In the genomic region with DNA sequence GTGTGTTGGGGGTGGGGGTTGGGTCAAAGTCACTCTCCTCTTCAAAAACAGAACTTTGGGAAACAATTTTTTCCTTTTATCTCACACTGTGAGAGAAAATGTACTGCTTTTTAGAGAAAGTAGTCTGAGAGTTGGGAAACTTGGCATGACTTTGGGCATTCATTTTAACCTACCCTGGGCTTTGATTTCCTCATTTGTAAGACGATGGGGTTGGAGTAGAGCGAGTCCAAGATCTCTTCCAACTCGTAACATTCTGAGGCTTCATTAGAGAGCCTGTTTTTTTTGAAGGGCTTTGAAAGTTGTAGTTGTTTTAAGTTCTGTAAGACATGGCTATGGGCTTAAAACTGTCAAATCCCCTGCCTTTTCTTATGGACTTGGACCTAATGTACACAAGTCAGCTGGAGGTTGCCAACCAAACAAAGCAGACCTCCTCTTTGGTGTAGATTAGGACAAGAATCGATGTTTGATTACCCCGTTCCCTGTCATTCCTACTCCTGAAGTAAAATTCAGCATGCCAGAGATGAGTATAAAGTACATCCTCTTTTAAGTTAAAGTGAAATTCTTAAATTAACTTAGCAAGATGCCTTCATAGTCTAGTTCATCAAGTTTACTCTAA, we compare ENCODE assay signal across 17 cellular contexts. TPM values are rescaled to one million over a fixed set of nuclear protein-coding genes. Genes with fewer than 3 reads are reported as not detected.
DNase-seq lines count a peak whose midpoint lies in the region; ATAC-seq, FAIRE-seq and TF ChIP-seq lines count a peak whose summit lies in the region.
"Had no signal": no experiment of that assay in that cellular context is flagged by ENCODE, and none has a peak within 500 bp of the region (broad histone marks: within the 10 kb centered on the region; RNA-seq: fewer than 3 reads in every experiment).

No MANE protein-coding gene starts in this region.

- H3K36me3 ChIP-seq in HUES64 (ENCODE audit: insufficient read depth, low read length) (no peaks in the 10 kb centered on the region), GM12878 (ENCODE audit: control insufficient read depth in 2 of 2, insufficient read depth in 2 of 2, low read length in 1 of 2) (no peaks in the 10 kb centered on the region), liver (ENCODE audit: control insufficient read depth in 4 of 4, insufficient read depth in 3 of 4, low read depth in 1 of 4, low read length in 3 of 4) (no peaks in the 10 kb centered on the region), subcutaneous abdominal adipose tissue (ENCODE audit: control insufficient read depth in 5 of 5, insufficient read depth in 5 of 5, low read length in 5 of 5) (no peaks in the 10 kb centered on the region), gastroesophageal sphincter (no peaks in the 10 kb centered on the region)
- H3K36me3 ChIP-seq: heart right ventricle, prostate gland had no signal

- no peak overlapping the region for H3K27ac ChIP-seq in HUES64 (ENCODE audit: low read depth, low read length)
- no peak overlapping the region for H3K27ac ChIP-seq in GM12878 (ENCODE audit: control insufficient read depth, insufficient read depth)
- peak overlapping the region; percentile 10 to 53 for H3K27ac ChIP-seq in liver (ENCODE audit: low read depth in 1 of 2, low read length in 2 of 2)
- H3K27ac ChIP-seq in subcutaneous abdominal adipose tissue (ENCODE audit: low read depth, low read length), result peak overlapping the region; percentile 48
- peak overlapping the region in 1 of 4 donors; percentile 0 for H3K27ac ChIP-seq in gastroesophageal sphincter
- H3K27ac ChIP-seq: prostate gland had no signal

- no peak for DNase-seq in GM12878 (ENCODE audit: low read depth, low spot score)
- DNase-seq in NCI-H128 (lab: John Stamatoyannopoulos, UW; ENCODE audit: unreplicated experiment), result no peak
- DNase-seq: dermis blood vessel endothelial cell; heart right ventricle; kidney glomerular epithelial cell; MM.1S; NCI-H526 treated with DMSO at 0.1 percent for 48 hours; stimulated activated CD4-positive, alpha-beta T cell treated with anti-CD3 and anti-CD28 coated beads, Interleukin-15, amount 100 ng/mL, for 24 hours; SW 1271 had no signal

- H3K4me3 ChIP-seq in HUES64 (ENCODE audit: low read length), result peak overlapping the region; percentile 7; the same call in 1 of the 2 replicates
- H3K4me3 ChIP-seq in GM12878, result no peak overlapping the region
- H3K4me3 ChIP-seq in liver (ENCODE audit: low read depth in 1 of 3, low read length in 3 of 3), result no peak overlapping the region
- no peak overlapping the region for H3K4me3 ChIP-seq in subcutaneous abdominal adipose tissue (ENCODE audit: low read depth in 1 of 5, low read length in 5 of 5)
- no peak overlapping the region for H3K4me3 ChIP-seq in gastroesophageal sphincter
- H3K4me3 ChIP-seq: heart right ventricle, prostate gland had no signal

- H3K4me2 ChIP-seq in GM12878 (ENCODE audit: control insufficient read depth, insufficient read depth), result peak overlapping the region; percentile 38; the same call in 1 of the 2 replicates

- TF ChIP-seq POLR2A in GM12878 (IDR thresholded peaks at IDR 0.05; ENCODE audit: low read depth, low read length) (no peak), gastroesophageal sphincter (IDR thresholded peaks at IDR 0.05) (no peak)

- intact Hi-C loops in GM12878 (cut with micrococcal nuclease; ENCODE audit: unreplicated experiment), result no loop called here

- no peak for TF ChIP-seq CTCF in GM12878 (IDR thresholded peaks at IDR 0.05 in 2 of 3, conservative IDR thresholded peaks at IDR 0.05 in 1 of 3; ENCODE audit: control insufficient read depth in 2 of 3, extremely low read depth in 1 of 3, insufficient read depth in 1 of 3, low read depth in 3 of 3, low read length in 3 of 3)
- TF ChIP-seq CTCF in liver (IDR thresholded peaks at IDR 0.05; ENCODE audit: low read depth, low read length, missing input control), result no peak
- TF ChIP-seq CTCF in gastroesophageal sphincter (IDR thresholded peaks at IDR 0.05), result no peak

- H3K9ac ChIP-seq in HUES64 (ENCODE audit: low read depth, low read length) (no peak overlapping the region), GM12878 (ENCODE audit: control insufficient read depth, insufficient read depth, low read length) (no peak overlapping the region), liver (ENCODE audit: low read depth in 1 of 2, low read length in 2 of 2) (peak overlapping the region in 1 of 2 donors; percentile 61), subcutaneous abdominal adipose tissue (ENCODE audit: low read length in 5 of 5) (peak overlapping the region in 3 of 5 donors; percentile 15 to 64 (median 32))

- no peaks in the 10 kb centered on the region for H4K20me1 ChIP-seq in GM12878 (ENCODE audit: control insufficient read depth, insufficient read depth)

- CTCF ChIA-PET in GM12878 (lab: Yijun Ruan, JAX), result no interaction called here

- no peak for TF ChIP-seq RAD21 in GM12878 (IDR thresholded peaks at IDR 0.05; ENCODE audit: insufficient read depth, low read depth, low read length)
- no peak for TF ChIP-seq RAD21 in liver (IDR thresholded peaks at IDR 0.05)

- WGBS in HUES64, result 34% methylated on average over 5 of the region's 5 CpGs
- WGBS in GM12878 (ENCODE audit: insufficient coverage, insufficient replicate concordance, low lambda C conversion rate, missing lambda C conversion rate), result 50% methylated on average over 5 of the region's 5 CpGs
- WGBS in liver, result 39% methylated on average over 5 of the region's 5 CpGs
- 55 to 62% methylated on average over 5 of the region's 5 CpGs for WGBS in gastroesophageal sphincter (ENCODE audit: low coverage in 1 of 2), 2 donors

- no peak overlapping the region; the same call in none of the 2 replicates for H2AFZ ChIP-seq in GM12878 (ENCODE audit: control insufficient read depth, low read depth, low read length)

- no peak; the same call in 2 of the 3 replicates for ATAC-seq in GM12878
- no peak for ATAC-seq in gastroesophageal sphincter
- no peak for ATAC-seq in GM21786 (IDR thresholded peaks at IDR 0.05; ENCODE audit: unreplicated experiment)
- ATAC-seq: esophagus mucosa had no signal

- H3K9me3 ChIP-seq in HUES64 (ENCODE audit: insufficient read depth, low read depth, low read length) (no peaks in the 10 kb centered on the region), GM12878 (replicated peaks; ENCODE audit: control insufficient read depth, insufficient read depth, low read length) (no peaks in the 10 kb centered on the region), liver (ENCODE audit: control insufficient read depth in 4 of 4, low read length in 3 of 4) (no peaks in the 10 kb centered on the region), subcutaneous abdominal adipose tissue (ENCODE audit: control insufficient read depth in 5 of 5, low read length in 5 of 5) (no peaks in the 10 kb centered on the region), gastroesophageal sphincter (no peaks in the 10 kb centered on the region)
- H3K9me3 ChIP-seq: heart right ventricle, prostate gland had no signal

- H3K27me3 ChIP-seq in HUES64 (ENCODE audit: insufficient read depth, low read length) (no peaks in the 10 kb centered on the region), GM12878 (replicated peaks in 1 of 2; ENCODE audit: control insufficient read depth in 2 of 2, insufficient read depth in 2 of 2, low read length in 1 of 2) (no peaks in the 10 kb centered on the region), liver (ENCODE audit: control insufficient read depth in 4 of 4, insufficient read depth in 4 of 4, low read length in 3 of 4) (no peaks in the 10 kb centered on the region), subcutaneous abdominal adipose tissue (ENCODE audit: control insufficient read depth in 5 of 5, insufficient read depth in 4 of 5, low read length in 5 of 5) (no peaks in the 10 kb centered on the region), gastroesophageal sphincter (no peaks in the 10 kb centered on the region)
- H3K27me3 ChIP-seq: heart right ventricle had no signal

- RAD21 ChIA-PET in GM12878 (lab: Charles Lee; ENCODE audit: unreplicated experiment), result no interaction called here

- TF ChIP-seq EP300 in GM12878 (IDR thresholded peaks at IDR 0.05; ENCODE audit: borderline replicate concordance in 1 of 2, control insufficient read depth in 1 of 2, low read depth in 2 of 2, low read length in 2 of 2) (no peak), gastroesophageal sphincter (IDR thresholded peaks at IDR 0.05) (no peak)

- FAIRE-seq in GM12878 (lab: Jason Lieb, UNC), result no peak
- FAIRE-seq: HTR-8/SVneo had no signal

- SMC1A ChIA-PET in GM12878 (lab: Charles Lee; ENCODE audit: uncharacterized antibody, unreplicated experiment), result no interaction called here

- POLR2A ChIA-PET in GM12878 (lab: Charles Lee), result no interaction called here

- BruUV-seq in GM12878 (replicated peaks; lab: Mats Ljungman, UMichigan), result no TSS peak

- peaks cover 18% of the 10 kb centered on the region for H3K79me2 ChIP-seq in GM12878 (ENCODE audit: control insufficient read depth, insufficient read depth, low read length)

- in situ Hi-C loops in GM12878 (cut with MboI), result loop anchor here (25.0 kb wide), 1 partner anchor 614 kb away; no protein-coding TSS in a partner anchor

- peaks cover 55% of the 10 kb centered on the region for H3K4me1 ChIP-seq in HUES64 (ENCODE audit: insufficient read depth, low read length)
- no peaks in the 10 kb centered on the region for H3K4me1 ChIP-seq in GM12878 (ENCODE audit: control insufficient read depth, insufficient read depth, low read length)
- peaks cover 2 to 23% (median 12%) of the 10 kb centered on the region in 4 donors for H3K4me1 ChIP-seq in liver (ENCODE audit: control insufficient read depth in 4 of 4, insufficient read depth in 4 of 4, low read length in 3 of 4)
- peaks cover 0 to 29% (median 22%) of the 10 kb centered on the region in 5 donors for H3K4me1 ChIP-seq in subcutaneous abdominal adipose tissue (ENCODE audit: control insufficient read depth in 5 of 5, insufficient read depth in 5 of 5, low read length in 5 of 5)
- H3K4me1 ChIP-seq in gastroesophageal sphincter, result peaks cover 2 to 62% (median 5%) of the 10 kb centered on the region in 3 donors
- H3K4me1 ChIP-seq: prostate gland had no signal

RNA-seq across cellular contexts. Expression of gene PHLPP1, which starts 8.4 kb away (rescaled TPM):
- 18.5 TPM for polyA plus RNA-seq in HUES64 (2013, experiment 1 of 2)
- 18.0 TPM for polyA plus RNA-seq in HUES64 (2013, experiment 2 of 2)
- 15.6 and 19.1 TPM in 2 replicates for total RNA-seq in GM12878 (2013; cell fraction: nucleolus; rRNA removed)
- total RNA-seq in GM12878 (2014; rRNA removed), result 3.5 and 3.9 TPM in 2 replicates
- 3.0 and 3.4 TPM in 2 replicates for total RNA-seq in GM12878 (2014; rRNA removed; fragmentation: Illumina TruSeq; extraction: Trizol)
- 4.8 and 7.0 TPM in 2 replicates for total RNA-seq in GM12878 (2021)
- polyA plus RNA-seq in GM12878 (2011; ENCODE audit: low read depth), result 2.5 TPM
- polyA plus RNA-seq in GM12878 (2011; rRNA removed), result 0.35 and 0.58 TPM in 2 replicates
- polyA plus RNA-seq in GM12878 (2011; cell fraction: cytosol; rRNA removed), result 0.38 and 0.66 TPM in 2 replicates
- polyA plus RNA-seq in GM12878 (2011; cell fraction: nucleus; rRNA removed), result 0.54 and 0.55 TPM in 2 replicates
- polyA plus RNA-seq in GM12878 (2012), result 4.0 and 4.2 TPM in 2 replicates
- 4.7 and 6.2 TPM in 2 replicates for polyA plus RNA-seq in GM12878 (2014; fragmentation: Illumina TruSeq; extraction: Trizol)
- polyA plus RNA-seq in GM12878 (2014; fragmentation: Nextera tagmentation; extraction: Ambion mirVana), result under 1 TPM; 0.42 to 0.53 TPM
- polyA plus RNA-seq in GM12878 (2014; rRNA removed), result 1.9 and 3.0 TPM in 2 replicates
- polyA plus RNA-seq in GM12878 (2016; fragmentation: Nextera tagmentation; extraction: Ambion mirVana), result under 1 TPM; 0.42 to 0.82 TPM
- polyA minus RNA-seq in GM12878 (2011; rRNA and poly(A)+ RNA removed), result 1.9 and 2.9 TPM in 2 replicates
- polyA minus RNA-seq in GM12878 (2011; cell fraction: cytosol; rRNA and poly(A)+ RNA removed), result 0.52 and 3.1 TPM in 2 replicates
- 1.8 and 2.5 TPM in 2 replicates for polyA minus RNA-seq in GM12878 (2011; cell fraction: nucleus; rRNA and poly(A)+ RNA removed)
- 10 to 100 TPM; 10.5 to 14.5 TPM for total RNA-seq in liver
- polyA plus RNA-seq in liver, result 1 to 10 TPM; 4.2 to 6.8 TPM
- total RNA-seq in gastroesophageal sphincter, result 10 to 100 TPM; 10.8 to 19.1 (median 16.3) TPM

Comparison
In these comparisons a context has a peak if more than half of its experiments do, and no peak if none do; other contexts are left out.
1. H3K27ac ChIP-seq: peak in liver (2 of 2) and subcutaneous abdominal adipose tissue (single experiment); none in HUES64 (single experiment) and GM12878 (single experiment).
2. H3K9ac ChIP-seq: peak in subcutaneous abdominal adipose tissue (3 of 5); none in HUES64 (single experiment) and GM12878 (single experiment).